ENCODE assay signal across 19 cellular contexts in genomic region chr1:229268505-229268904, GRCh38. TPM values are rescaled to one million over a fixed set of nuclear protein-coding genes. Genes with fewer than 3 reads are reported as not detected.
DNase-seq lines count a peak whose midpoint lies in the region; ATAC-seq and TF ChIP-seq lines count a peak whose summit lies in the region.
"Had no signal": no experiment of that assay in that cellular context is flagged by ENCODE, and none has a peak within 500 bp of the region (broad histone marks: within the 10 kb centered on the region; RNA-seq: fewer than 3 reads in every experiment).

No MANE protein-coding gene starts in this region.

- H2BK5ac ChIP-seq in trophoblast cell (ENCODE audit: low read depth, low read length, poor library complexity): no peak overlapping the region

- POLR2A ChIA-PET in naive thymus-derived CD8-positive, alpha-beta T cell (lab: Charles Lee): interaction anchor here (0.6 to 0.9 kb wide), 3 partner anchors 14 to 256 kb away, joined by 3 to 5 read pairs (median 4); no protein-coding TSS in a partner anchor

- DNase-seq in left ventricle myocardium inferior (no peak), cardiac septum (ENCODE audit: low spot score) (no peak), trophoblast cell (peak; percentile 68 to 79), RPMI8226 (no peak), GM03348 (ENCODE audit: low spot score) (no peak)
- DNase-seq in naive thymus-derived CD8-positive, alpha-beta T cell: no peak
- DNase-seq: Caco-2; colonic mucosa; EL; hippocampal formation; Right ventricle myocardium superior; stimulated activated CD4-positive, alpha-beta T cell treated with anti-CD3 and anti-CD28 coated beads, Interleukin-1b, Interleukin-23, amount 100 ng/mL, for 48 hours; upper lobe of right lung had no signal

- H4K12ac ChIP-seq in trophoblast cell (ENCODE audit: low read depth, low read length): no peak overlapping the region

- H3K36me3 Mint-ChIP-seq in naive thymus-derived CD8-positive, alpha-beta T cell: peaks cover 0 to 8% (median 1%) of the 10 kb centered on the region in 3 donors
- H3K36me3 Mint-ChIP-seq: activated naive CD8-positive, alpha-beta T cell had no signal

- H3K14ac ChIP-seq in trophoblast cell (ENCODE audit: low read length): no peak overlapping the region

- no peak overlapping the region for H2AK5ac ChIP-seq in trophoblast cell (ENCODE audit: low read length)

- peaks cover 43% of the 10 kb centered on the region for H3K4me1 ChIP-seq in left ventricle myocardium inferior
- H3K4me1 ChIP-seq in trophoblast cell (ENCODE audit: control insufficient read depth in 1 of 2, insufficient read depth in 2 of 2, low read length in 2 of 2): peaks cover 8 to 9% of the 10 kb centered on the region in 2 experiments

- H3K4me3 ChIP-seq in left ventricle myocardium inferior (no peak overlapping the region), trophoblast cell (ENCODE audit: low read depth, low read length) (no peak overlapping the region)
- H3K4me3 ChIP-seq: colonic mucosa, upper lobe of right lung had no signal

- no peak overlapping the region for H3K23ac ChIP-seq in trophoblast cell (ENCODE audit: low read length)

- H3K27ac ChIP-seq in left ventricle myocardium inferior (replicated peaks): peak overlapping the region; percentile 92
- H3K27ac ChIP-seq in trophoblast cell (ENCODE audit: low read depth, low read length): peak overlapping the region; percentile 4
- H3K27ac ChIP-seq: colonic mucosa, upper lobe of right lung had no signal

- H3K4ac ChIP-seq in trophoblast cell (ENCODE audit: low read depth, low read length): no peak overlapping the region

- no peaks in the 10 kb centered on the region for H3K27me3 Mint-ChIP-seq in naive thymus-derived CD8-positive, alpha-beta T cell
- H3K27me3 Mint-ChIP-seq: activated naive CD8-positive, alpha-beta T cell; stimulated activated naive CD8-positive, alpha-beta T cell treated with anti-CD3 and anti-CD28 coated beads, Interleukin-15, Interleukin-2, amounts not matched to agents 100 ng/mL and 50 ng/mL, for 24 hours had no signal

- H3K27ac Mint-ChIP-seq in naive thymus-derived CD8-positive, alpha-beta T cell: peak overlapping the region in 5 of 10 donors; percentile 50 to 81 (median 76)
- H3K27ac Mint-ChIP-seq: activated naive CD8-positive, alpha-beta T cell; activated T-helper 1 cell treated with anti-CD3 and anti-CD28 coated beads, Interleukin-12 subunit alpha, Interleukin-12 subunit beta, Interleukin-2, Interleukin-4 antibody, amounts not matched to agents 30 ng/mL and 10 ng/mL and 1 ng/mL, durations not matched to agents 14 hours and 24 hours and 36 hours; stimulated activated naive CD8-positive, alpha-beta T cell treated with anti-CD3 and anti-CD28 coated beads, Interleukin-15, Interleukin-2, amounts not matched to agents 100 ng/mL and 50 ng/mL, for 24 hours had no signal

- no peak for TF ChIP-seq CTCF in left ventricle myocardium inferior (IDR thresholded peaks at IDR 0.05; ENCODE audit: borderline replicate concordance)

- no peak overlapping the region for H4K8ac ChIP-seq in trophoblast cell (ENCODE audit: low read depth, low read length)

- peaks cover 0 to 10% (median 4%) of the 10 kb centered on the region in 9 donors for H3K9me3 Mint-ChIP-seq in naive thymus-derived CD8-positive, alpha-beta T cell

- H3K79me1 ChIP-seq in trophoblast cell (ENCODE audit: low read length): peaks cover 5% of the 10 kb centered on the region

- intact Hi-C loops in left ventricle myocardium inferior (cut with micrococcal nuclease): no loop called here
- intact Hi-C loops in cardiac septum (cut with DNase I): no loop called here

- H3K4me1 Mint-ChIP-seq in naive thymus-derived CD8-positive, alpha-beta T cell: peaks cover 15 to 23% (median 22%) of the 10 kb centered on the region in 4 donors

- H3K27me3 ChIP-seq in left ventricle myocardium inferior (ENCODE audit: low read depth) (no peaks in the 10 kb centered on the region), trophoblast cell (ENCODE audit: insufficient read depth, low read length) (no peaks in the 10 kb centered on the region)
- H3K27me3 ChIP-seq: colonic mucosa, upper lobe of right lung had no signal

- peaks cover 10% of the 10 kb centered on the region for H3K79me2 ChIP-seq in trophoblast cell (ENCODE audit: control insufficient read depth, insufficient read depth, low read length, poor library complexity)

- ATAC-seq in esophagus mucosa: peak; percentile 81
- no peak for ATAC-seq in GM18519 (IDR thresholded peaks at IDR 0.05; ENCODE audit: low FRiP score, unreplicated experiment)
- no peak for ATAC-seq in naive thymus-derived CD8-positive, alpha-beta T cell
- ATAC-seq: sciatic nerve, upper lobe of right lung had no signal

- H3K9me3 ChIP-seq in left ventricle myocardium inferior (replicated peaks) (peaks cover 9% of the 10 kb centered on the region), trophoblast cell (ENCODE audit: insufficient read depth, low read depth, low read length) (peaks cover 4% of the 10 kb centered on the region)
- H3K9me3 ChIP-seq: Caco-2, colonic mucosa, upper lobe of right lung had no signal

- H4K91ac ChIP-seq in trophoblast cell (ENCODE audit: low read depth, low read length): no peak overlapping the region

- no peak overlapping the region for H2AFZ ChIP-seq in trophoblast cell (ENCODE audit: insufficient read depth, low read length, poor library complexity)

- H3K18ac ChIP-seq in trophoblast cell (ENCODE audit: low read length): no peak overlapping the region

- no CpG with 5 or more reads among the region's 2 CpGs for WGBS in trophoblast cell (ENCODE audit: extremely low coverage, insufficient coverage, insufficient read length)

- no peak overlapping the region for H3K9ac ChIP-seq in trophoblast cell (ENCODE audit: low read length)

- H3K4me3 Mint-ChIP-seq in naive thymus-derived CD8-positive, alpha-beta T cell: peak overlapping the region in 1 of 10 donors; percentile 40
- H3K4me3 Mint-ChIP-seq: activated naive CD8-positive, alpha-beta T cell; activated T-helper 1 cell treated with anti-CD3 and anti-CD28 coated beads, Interleukin-12 subunit alpha, Interleukin-12 subunit beta, Interleukin-2, Interleukin-4 antibody, amounts not matched to agents 30 ng/mL and 10 ng/mL and 1 ng/mL, durations not matched to agents 14 hours and 24 hours and 36 hours; stimulated activated naive CD8-positive, alpha-beta T cell treated with anti-CD3 and anti-CD28 coated beads, Interleukin-15, Interleukin-2, amounts not matched to agents 100 ng/mL and 50 ng/mL, for 24 hours had no signal

- no peak overlapping the region for H2BK12ac ChIP-seq in trophoblast cell (ENCODE audit: low read length)

- no peak overlapping the region for H2BK120ac ChIP-seq in trophoblast cell (ENCODE audit: insufficient read depth, low read length, poor library complexity)

- H3K4me2 ChIP-seq in trophoblast cell (ENCODE audit: low read length): no peak overlapping the region

- H3K36me3 ChIP-seq in left ventricle myocardium inferior: no peaks in the 10 kb centered on the region
- no peaks in the 10 kb centered on the region for H3K36me3 ChIP-seq in trophoblast cell (ENCODE audit: control insufficient read depth in 1 of 2, insufficient read depth in 2 of 2, low read length in 2 of 2)
- H3K36me3 ChIP-seq: colonic mucosa, upper lobe of right lung had no signal

RNA-seq across cellular contexts. Expression of gene RAB4A, which starts 2.4 kb away (rescaled TPM):
- total RNA-seq in left ventricle myocardium inferior: 132 TPM
- total RNA-seq in cardiac septum: 124 TPM
- total RNA-seq in esophagus mucosa: 58.5 TPM
- 22.0 and 24.9 TPM in 2 replicates for polyA plus RNA-seq in trophoblast cell (2013)
- total RNA-seq in naive thymus-derived CD8-positive, alpha-beta T cell: 10 to 100 TPM; 47.2 to 50.4 TPM
- polyA plus RNA-seq in naive thymus-derived CD8-positive, alpha-beta T cell: 10 to 100 TPM; 16.8 to 22.4 (median 18.3) TPM

Comparison
In these comparisons a context has a peak if more than half of its experiments do, and no peak if none do; other contexts are left out.
1. DNase-seq: peak in trophoblast cell (2 of 2); none in left ventricle myocardium inferior (single experiment), cardiac septum (single experiment), RPMI8226 (single experiment), naive thymus-derived CD8-positive, alpha-beta T cell (0 of 10) and GM03348 (single experiment).